ENCODE assay signal across 23 cellular contexts in genomic region chr14:32150392-32150791, GRCh38. TPM values are rescaled to one million over a fixed set of nuclear protein-coding genes. Genes with fewer than 3 reads are reported as not detected.
DNase-seq lines count a peak whose midpoint lies in the region; ATAC-seq and TF ChIP-seq lines count a peak whose summit lies in the region.
"Had no signal": no experiment of that assay in that cellular context is flagged by ENCODE, and none has a peak within 500 bp of the region (broad histone marks: within the 10 kb centered on the region; RNA-seq: fewer than 3 reads in every experiment).

No MANE protein-coding gene starts in this region.

- peaks cover 3% of the 10 kb centered on the region; the same call in 1 of the 2 replicates for H3K79me2 ChIP-seq in GM23338 (replicated peaks; ENCODE audit: insufficient read depth)

- H3K27ac Mint-ChIP-seq in GM23338 (peak overlapping the region; percentile 51), nephron progenitor cell (peak overlapping the region; percentile 90)
- H3K27ac Mint-ChIP-seq: CD8-positive, alpha-beta T cell had no signal

- peaks cover 13% of the 10 kb centered on the region for H3K4me1 Mint-ChIP-seq in GM23338
- no peaks in the 10 kb centered on the region for H3K4me1 Mint-ChIP-seq in nephron progenitor cell

- H2AFZ ChIP-seq in GM23338 = no peak overlapping the region
- H2AFZ ChIP-seq: GM23248 had no signal

- H3K36me3 ChIP-seq in GM23338 (ENCODE audit: insufficient read depth) (peaks cover 3% of the 10 kb centered on the region; the same call in 1 of the 2 replicates), mucosa of descending colon (ENCODE audit: low read depth) (peaks cover 7% of the 10 kb centered on the region)

- H3K4me3 ChIP-seq in GM23338 = no peak overlapping the region
- no peak overlapping the region for H3K4me3 ChIP-seq in mucosa of descending colon
- H3K4me3 ChIP-seq: GM23248, SJCRH30 had no signal

- H3K9me3 ChIP-seq in mucosa of descending colon = no peaks in the 10 kb centered on the region
- H3K9me3 ChIP-seq: SJCRH30 had no signal

- H3K4me3 Mint-ChIP-seq in GM23338 (no peak overlapping the region), nephron progenitor cell (no peak overlapping the region)
- H3K4me3 Mint-ChIP-seq: CD8-positive, alpha-beta T cell had no signal

- H3K27me3 ChIP-seq in GM23338 (ENCODE audit: insufficient read depth) = no peaks in the 10 kb centered on the region
- H3K27me3 ChIP-seq: SJCRH30 had no signal

- intact Hi-C loops in Right ventricle myocardium superior (cut with DNase I) = loop anchor here (5.0 kb wide), 1 partner anchor 52 kb away; the partner anchor contains the start of genes RNU6-7 and RNU6-8
- intact Hi-C loops in mucosa of descending colon (cut with DNase I, micrococcal nuclease) = no loop called here

- H3K27me3 Mint-ChIP-seq in GM23338 (ENCODE audit: insufficient read depth, low read depth, poor library complexity) = peaks cover 3% of the 10 kb centered on the region
- no peaks in the 10 kb centered on the region for H3K27me3 Mint-ChIP-seq in nephron progenitor cell (ENCODE audit: low read depth, poor library complexity)

- TF ChIP-seq CTCF in GM23338 (conservative IDR thresholded peaks at IDR 0.05; ENCODE audit: low read depth in 2 of 2) (no peak), nephron progenitor cell (IDR thresholded peaks at IDR 0.05) (no peak), mucosa of descending colon (IDR thresholded peaks at IDR 0.05) (no peak)

- H3K9me2 ChIP-seq in GM23338 (ENCODE audit: insufficient read depth) = no peaks in the 10 kb centered on the region

- H3K9me3 Mint-ChIP-seq in GM23338 (no peaks in the 10 kb centered on the region; the same call in 2 of the 3 replicates), nephron progenitor cell (no peaks in the 10 kb centered on the region)
- H3K9me3 Mint-ChIP-seq: CD8-positive, alpha-beta T cell had no signal

- H3K27ac ChIP-seq in GM23338 (ENCODE audit: low read depth) = no peak overlapping the region; the same call in 1 of the 2 replicates
- H3K27ac ChIP-seq: GM23248, SJCRH30 had no signal

- ATAC-seq in GM23338 (no peak), Right ventricle myocardium superior (ENCODE audit: poor library complexity) (peak; percentile 76), mucosa of descending colon (no peak), HG03097 (IDR thresholded peaks at IDR 0.05; ENCODE audit: low FRiP score, unreplicated experiment) (no peak)
- ATAC-seq: CD8-positive, alpha-beta T cell; Panc1 had no signal

- H3K36me3 Mint-ChIP-seq in GM23338 (ENCODE audit: low read depth) (peaks cover 48% of the 10 kb centered on the region; the same call in 2 of the 3 replicates), nephron progenitor cell (ENCODE audit: low read depth) (peaks cover 62% of the 10 kb centered on the region)

- DNase-seq in GM23338 (ENCODE audit: low spot score) (no peak), NCI-H226 (peak; percentile 33), Right ventricle myocardium superior (no peak), nephron progenitor cell (no peak), NCI-H1105 (lab: John Stamatoyannopoulos, UW) (no peak), mucosa of descending colon (no peak)
- DNase-seq: ACHN; C1 segment of cervical spinal cord; Calu3; CD8-positive, alpha-beta T cell; DMS153; GM23248; HCEC 1CT; KBM-7; MM.1S; NCI-H1092; NCI-H1436 treated with DMSO at 0.1 percent for 48 hours; NCI-H1930; NCI-H510A; SJCRH30 had no signal

- H3K4me1 ChIP-seq in GM23338 (ENCODE audit: insufficient read depth) (peaks cover 8% of the 10 kb centered on the region; the same call in 1 of the 2 replicates), mucosa of descending colon (ENCODE audit: low read depth) (no peaks in the 10 kb centered on the region)
- H3K4me1 ChIP-seq: SJCRH30 had no signal

- H3K4me2 ChIP-seq in GM23338 = no peak overlapping the region

- no peaks in the 10 kb centered on the region for H3F3A ChIP-seq in GM23338 (replicated peaks; ENCODE audit: low read depth)

- H4K20me1 ChIP-seq in GM23338 (replicated peaks; ENCODE audit: insufficient read depth) = no peaks in the 10 kb centered on the region

TF ChIP-seq in GM23338, 12 proteins besides CTCF, POLR2A, EP300 and RAD21 (continues in another document):
- TF ChIP-seq ZNF331 (CRISPR knock-in tag; IDR thresholded peaks at IDR 0.05; ENCODE audit: low read depth) (no peak), EZH2phosphoT487 (IDR thresholded peaks at IDR 0.05; ENCODE audit: unreplicated experiment) (no peak), STAT1 (IDR thresholded peaks at IDR 0.05; ENCODE audit: unreplicated experiment) (no peak), ETS1 (IDR thresholded peaks at IDR 0.05) (no peak), POLR2AphosphoS5 (IDR thresholded peaks at IDR 0.05; ENCODE audit: low read depth) (no peak), JUNB (IDR thresholded peaks at IDR 0.05; ENCODE audit: unreplicated experiment) (no peak), NANOG (IDR thresholded peaks at IDR 0.05; ENCODE audit: borderline replicate concordance) (no peak), EZH2 (IDR thresholded peaks at IDR 0.05; ENCODE audit: low read depth, unreplicated experiment) (no peak), ZNF462 (CRISPR knock-in tag; IDR thresholded peaks at IDR 0.05) (no peak)

RNA-seq across cellular contexts. Expression of gene RNU6-7, which starts 51.5 kb away (rescaled TPM):
- not detected in 2 replicates for total RNA-seq in GM23338 (2014; rRNA removed; shearing (Covaris generic))
- 39.1 TPM in 1 of 2 replicates, not detected in the other for polyA plus RNA-seq in GM23338 (2016; fragmentation: Nextera tagmentation; extraction: Ambion mirVana)
- total RNA-seq in Right ventricle myocardium superior = not detected
- total RNA-seq in mucosa of descending colon = not detected
- total RNA-seq: Calu3; CD8-positive, alpha-beta T cell; G401; GM23248; SJCRH30 had no signal
- polyA plus RNA-seq: GM23248 had no signal

RNA-seq across cellular contexts. Expression of gene RNU6-8, which starts 52.7 kb away (rescaled TPM):
- total RNA-seq in GM23338 (2014; rRNA removed; shearing (Covaris generic)) = not detected in 2 replicates
- polyA plus RNA-seq in GM23338 (2016; fragmentation: Nextera tagmentation; extraction: Ambion mirVana) = 39.1 TPM in 1 of 2 replicates, not detected in the other
- total RNA-seq in Right ventricle myocardium superior (not detected), mucosa of descending colon (not detected)
- total RNA-seq: Calu3; CD8-positive, alpha-beta T cell; G401; GM23248; SJCRH30 had no signal
- polyA plus RNA-seq: GM23248 had no signal
